In genomic region chr10:8056378-8056777, GRCh38 we compare ENCODE assay signal across 9 cellular contexts. TPM values are rescaled to one million over a fixed set of nuclear protein-coding genes. Genes with fewer than 3 reads are reported as not detected.
A peak's percentile ranks its signal among the peaks of the same experiment; 100 is the strongest.
DNase-seq lines count a peak whose midpoint lies in the region; ATAC-seq and TF ChIP-seq lines count a peak whose summit lies in the region.
"Had no signal": no experiment of that assay in that cellular context is flagged by ENCODE, and none has a peak within 500 bp of the region (broad histone marks: within the 10 kb centered on the region; RNA-seq: fewer than 3 reads in every experiment).

No MANE protein-coding gene starts in this region.

- DNase-seq in Caco-2 (no peak), PC-3 (no peak), endothelial cell (ENCODE audit: low spot score) (no peak), osteoblast (ENCODE audit: insufficient read length, low spot score, missing footprints) (peak; percentile 82), GM10266 (ENCODE audit: extremely low spot score) (no peak), GM10248 (ENCODE audit: extremely low spot score) (no peak)
- no peak for DNase-seq in stimulated activated CD8-positive, alpha-beta memory T cell treated with anti-CD3 and anti-CD28 coated beads, Interleukin-4, amount 100 ng/mL, for 48 hours
- DNase-seq: NCI-H1930 had no signal

- peak overlapping the region; percentile 76 for H3K27ac Mint-ChIP-seq in Caco-2 (ENCODE audit: unreplicated experiment)
- peak overlapping the region; percentile 86 for H3K27ac Mint-ChIP-seq in endothelial cell (ENCODE audit: unreplicated experiment)

- no peaks in the 10 kb centered on the region for H3K9me2 ChIP-seq in PC-3 (replicated peaks; ENCODE audit: low read length)

- no TSS peak for BruUV-seq in Caco-2 (replicated peaks; lab: Mats Ljungman, UMichigan)
- BruUV-seq in PC-3 (replicated peaks; lab: Mats Ljungman, UMichigan) = no TSS peak

- H3K27me3 ChIP-seq in Caco-2 (replicated peaks; ENCODE audit: control insufficient read depth, insufficient read depth, low read length) = no peaks in the 10 kb centered on the region
- H3K27me3 ChIP-seq in PC-3 (ENCODE audit: low read length) = no peaks in the 10 kb centered on the region
- H3K27me3 ChIP-seq in osteoblast (ENCODE audit: insufficient read depth, low read length) = peaks cover 66% of the 10 kb centered on the region

- H3K4me1 ChIP-seq in Caco-2 = peaks cover 24% of the 10 kb centered on the region
- H3K4me1 ChIP-seq in PC-3 (ENCODE audit: insufficient read depth, low read length) = peaks cover 17% of the 10 kb centered on the region
- peaks cover 6% of the 10 kb centered on the region for H3K4me1 ChIP-seq in osteoblast (ENCODE audit: insufficient read depth, low read length)

- H3K4me3 ChIP-seq in Caco-2 (ENCODE audit: low read depth, low read length) = no peak overlapping the region
- H3K4me3 ChIP-seq in PC-3 (ENCODE audit: low read length) = peak overlapping the region; percentile 35; the same call in 1 of the 2 replicates
- no peak overlapping the region for H3K4me3 ChIP-seq in osteoblast (ENCODE audit: insufficient read depth, low read length)

- CTCF ChIA-PET in Caco-2 (lab: Charles Lee) = no interaction called here
- CTCF ChIA-PET in PC-3 (lab: Charles Lee) = no interaction called here
- CTCF ChIA-PET in GM10248 (lab: Yijun Ruan, JAX) = no interaction called here

- H3K9me3 Mint-ChIP-seq in Caco-2 (ENCODE audit: unreplicated experiment) (no peaks in the 10 kb centered on the region), endothelial cell (ENCODE audit: unreplicated experiment) (no peaks in the 10 kb centered on the region)

- H3K4me2 ChIP-seq in PC-3 (ENCODE audit: low read length) (peak overlapping the region; percentile 48), osteoblast (ENCODE audit: insufficient read depth, low read length) (no peak overlapping the region)

- no peaks in the 10 kb centered on the region for H3K27me3 Mint-ChIP-seq in Caco-2 (ENCODE audit: insufficient read depth, unreplicated experiment)
- peaks cover 36% of the 10 kb centered on the region for H3K27me3 Mint-ChIP-seq in endothelial cell (ENCODE audit: unreplicated experiment)

- no peak overlapping the region for H3K9ac ChIP-seq in PC-3 (ENCODE audit: low read length)

- no peak overlapping the region for H2AFZ ChIP-seq in PC-3 (ENCODE audit: low read length)
- no peak overlapping the region for H2AFZ ChIP-seq in osteoblast (ENCODE audit: low read length)

- H3K36me3 ChIP-seq in Caco-2 (ENCODE audit: control insufficient read depth, insufficient read depth, low read length) (no peaks in the 10 kb centered on the region; the same call in none of the 2 replicates), PC-3 (ENCODE audit: low read depth, low read length) (no peaks in the 10 kb centered on the region), osteoblast (ENCODE audit: insufficient read depth, low read length) (no peaks in the 10 kb centered on the region)

- ATAC-seq in PC-3 = no peak
- no peak for ATAC-seq in HG03280 (IDR thresholded peaks at IDR 0.05; ENCODE audit: unreplicated experiment)

- peaks cover 69% of the 10 kb centered on the region for H3K36me3 Mint-ChIP-seq in Caco-2 (ENCODE audit: insufficient read depth, unreplicated experiment)
- H3K36me3 Mint-ChIP-seq in endothelial cell (ENCODE audit: low read depth, unreplicated experiment) = peaks cover 45% of the 10 kb centered on the region

- H3K9me3 ChIP-seq in Caco-2 (no peaks in the 10 kb centered on the region), PC-3 (ENCODE audit: low read length) (no peaks in the 10 kb centered on the region), osteoblast (ENCODE audit: low read depth, low read length) (no peaks in the 10 kb centered on the region)

- H3F3A ChIP-seq in PC-3 (ENCODE audit: low read length, unreplicated experiment) = no peaks in the 10 kb centered on the region

- intact Hi-C loops in Caco-2 (cut with micrococcal nuclease; ENCODE audit: unreplicated experiment) (loop anchor here (10.0 kb wide), 1 partner anchor 1248 kb away; no protein-coding TSS in a partner anchor), PC-3 (cut with micrococcal nuclease) (loop anchor here (10.0 kb wide), 2 partner anchors 258 to 308 kb away; no protein-coding TSS in a partner anchor)

- TF ChIP-seq CTCF in Caco-2 (IDR thresholded peaks at IDR 0.05; ENCODE audit: insufficient read depth in 1 of 2, low read depth in 1 of 2, low read length in 1 of 2, severe bottlenecking in 1 of 2, unreplicated experiment in 1 of 2) (no peak), PC-3 (conservative IDR thresholded peaks at IDR 0.05; ENCODE audit: low read depth, low read length) (no peak), endothelial cell (IDR thresholded peaks at IDR 0.05; ENCODE audit: unreplicated experiment) (no peak), osteoblast (IDR thresholded peaks at IDR 0.05; ENCODE audit: extremely low read depth, low read depth, low read length) (no peak), GM10266 (IDR thresholded peaks at IDR 0.05; ENCODE audit: control insufficient read depth, insufficient read depth, low read depth, missing control alignments) (no peak), GM10248 (IDR thresholded peaks at IDR 0.05; ENCODE audit: control extremely low read depth, extremely low read depth, low read depth, missing control alignments) (no peak)

- no peak overlapping the region for H3K27ac ChIP-seq in PC-3 (ENCODE audit: low read length)
- H3K27ac ChIP-seq in osteoblast (ENCODE audit: low read depth, low read length) = no peak overlapping the region

- no peaks in the 10 kb centered on the region for H4K20me1 ChIP-seq in PC-3 (ENCODE audit: low read length)
- no peaks in the 10 kb centered on the region for H4K20me1 ChIP-seq in osteoblast (ENCODE audit: insufficient read depth, low read length)

- POLR2A ChIA-PET in Caco-2 (lab: Charles Lee) (interaction anchor here (0.5 kb wide), 1 partner anchor 77 kb away, joined by 4 read pairs; no protein-coding TSS in a partner anchor), PC-3 (lab: Charles Lee; ENCODE audit: unreplicated experiment) (no interaction called here), GM10248 (lab: Yijun Ruan, JAX) (interaction anchor here (0.6 kb wide), 1 partner anchor 124 kb away, joined by 4 read pairs; no protein-coding TSS in a partner anchor)

- peak overlapping the region; percentile 66 for H3K4me3 Mint-ChIP-seq in Caco-2 (ENCODE audit: unreplicated experiment)
- H3K4me3 Mint-ChIP-seq in endothelial cell (ENCODE audit: unreplicated experiment) = peak overlapping the region; percentile 98

- H3K79me2 ChIP-seq in PC-3 (ENCODE audit: low read length) (peaks cover 36% of the 10 kb centered on the region), osteoblast (ENCODE audit: insufficient read depth, low read length) (no peaks in the 10 kb centered on the region)

- H3K4me1 Mint-ChIP-seq in Caco-2 (ENCODE audit: low read depth, unreplicated experiment) (peaks cover 36% of the 10 kb centered on the region), endothelial cell (ENCODE audit: unreplicated experiment) (peaks cover 52% of the 10 kb centered on the region)

RNA-seq across cellular contexts. Expression of gene GATA3, which starts 1.9 kb away (rescaled TPM):
- 27.7 and 32.0 TPM in 2 replicates for total RNA-seq in Caco-2 (2022)
- 2.6 and 3.6 TPM in 2 replicates for total RNA-seq in PC-3 (2014; rRNA removed)
- 70.9 TPM for total RNA-seq in endothelial cell (ENCODE audit: unreplicated experiment)
- total RNA-seq in osteoblast = not detected in 2 replicates
